In the genomic region with DNA sequence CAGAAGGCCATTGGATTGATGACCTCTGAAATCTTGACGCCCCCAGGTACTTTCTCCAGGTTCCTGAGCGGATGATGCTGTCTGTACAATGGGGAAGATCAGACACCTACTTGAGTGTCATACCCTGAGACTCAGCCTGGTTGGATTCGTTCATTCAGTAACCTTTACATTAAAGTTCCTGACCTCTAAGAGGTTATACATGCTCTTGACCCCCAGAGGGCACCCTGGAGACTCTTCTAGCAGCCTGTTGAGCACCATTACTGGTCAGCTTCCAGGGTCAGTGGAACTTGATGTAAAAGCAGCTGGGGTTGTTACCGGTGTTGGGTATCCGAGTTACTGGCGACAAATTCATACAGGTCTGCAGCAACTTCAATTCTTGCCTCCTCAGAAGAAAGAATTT, we compare ENCODE assay signal across 9 cellular contexts.
A peak's percentile ranks its signal among the peaks of the same experiment; 100 is the strongest.
DNase-seq lines count a peak whose midpoint lies in the region; ATAC-seq, FAIRE-seq and TF ChIP-seq lines count a peak whose summit lies in the region.
"Had no signal": no experiment of that assay in that cellular context is flagged by ENCODE, and none has a peak within 500 bp of the region (broad histone marks: within the 10 kb centered on the region; RNA-seq: fewer than 3 reads in every experiment).

No MANE protein-coding gene starts in this region.

- H3K79me1 ChIP-seq in mesendoderm (ENCODE audit: low read length) = no peaks in the 10 kb centered on the region

- no peak overlapping the region for H3K4me3 Mint-ChIP-seq in activated CD8-positive, alpha-beta T cell treated with anti-CD3 and anti-CD28 coated beads for 36 hours

- H4K20me1 ChIP-seq in Karpas-422 (ENCODE audit: insufficient read depth, low read depth, low read length) = no peaks in the 10 kb centered on the region

- no peak overlapping the region for H3K18ac ChIP-seq in mesendoderm (ENCODE audit: low read length)

- CTCF ChIA-PET in activated CD8-positive, alpha-beta T cell treated with anti-CD3 and anti-CD28 coated beads for 36 hours (lab: Charles Lee) = interaction anchor here (0.9 to 2.0 kb wide), 3 partner anchors 8 to 32 kb away, joined by 3 to 6 read pairs (median 3); no protein-coding TSS in a partner anchor

- no peak overlapping the region for H3K27ac Mint-ChIP-seq in activated CD8-positive, alpha-beta T cell treated with anti-CD3 and anti-CD28 coated beads for 36 hours

- ATAC-seq in activated CD8-positive, alpha-beta T cell treated with anti-CD3 and anti-CD28 coated beads for 36 hours = peak; percentile 77

- no peak overlapping the region for H3K4ac ChIP-seq in mesendoderm (ENCODE audit: low read depth, low read length)

- no peaks in the 10 kb centered on the region for H3K36me3 Mint-ChIP-seq in activated CD8-positive, alpha-beta T cell treated with anti-CD3 and anti-CD28 coated beads for 36 hours (ENCODE audit: low read depth)

- POLR2A ChIA-PET in activated CD8-positive, alpha-beta T cell treated with anti-CD3 and anti-CD28 coated beads for 36 hours (lab: Charles Lee) = no interaction called here

- H3K9ac ChIP-seq in Karpas-422 (ENCODE audit: low read length) (no peak overlapping the region), mesendoderm (ENCODE audit: low read length) (no peak overlapping the region)

- peaks cover 31% of the 10 kb centered on the region for H3K27me3 Mint-ChIP-seq in activated CD8-positive, alpha-beta T cell treated with anti-CD3 and anti-CD28 coated beads for 36 hours

- WGBS in mesendoderm (ENCODE audit: extremely low coverage, insufficient coverage, low lambda C conversion rate) = no CpG with 5 or more reads among the region's 6 CpGs

- H2BK15ac ChIP-seq in mesendoderm (replicated peaks; ENCODE audit: low read depth) = no peak overlapping the region

- intact Hi-C loops in activated CD8-positive, alpha-beta T cell treated with anti-CD3 and anti-CD28 coated beads for 36 hours (cut with micrococcal nuclease) = no loop called here

- no peak overlapping the region for H2AFZ ChIP-seq in Karpas-422 (ENCODE audit: low read length)

- no peak overlapping the region for H2AK5ac ChIP-seq in mesendoderm (ENCODE audit: low read length)

- H3K9me2 ChIP-seq in Karpas-422 (replicated peaks; ENCODE audit: insufficient read depth, low read length) = no peaks in the 10 kb centered on the region

- DNase-seq in CD1c-positive myeloid dendritic cell (ENCODE audit: extremely low spot score) (peak; percentile 30), GM18507 (ENCODE audit: extremely low spot score, insufficient read length, low read depth) (peak; percentile 23), Karpas-422 (peak; percentile 80), mesendoderm (peak; percentile 80), NCI-H524 treated with DMSO at 0.1 percent for 48 hours (lab: John Stamatoyannopoulos, UW) (no peak), GF-D8 (lab: John Stamatoyannopoulos, UW) (no peak)
- DNase-seq in activated CD8-positive, alpha-beta T cell treated with anti-CD3 and anti-CD28 coated beads for 36 hours = peak; percentile 52
- DNase-seq in effector CD4-positive, alpha-beta T cell = no peak

- no peaks in the 10 kb centered on the region for H3K9me3 ChIP-seq in Karpas-422 (ENCODE audit: low read length)
- H3K9me3 ChIP-seq: Peyer's patch had no signal

- H3K4me3 ChIP-seq in Karpas-422 (ENCODE audit: low read length) (no peak overlapping the region), mesendoderm (ENCODE audit: low read length) (no peak overlapping the region)
- H3K4me3 ChIP-seq: Peyer's patch had no signal

- no peaks in the 10 kb centered on the region for H3K9me3 Mint-ChIP-seq in activated CD8-positive, alpha-beta T cell treated with anti-CD3 and anti-CD28 coated beads for 36 hours

- H3K27me3 ChIP-seq in Karpas-422 (ENCODE audit: low read length) (no peaks in the 10 kb centered on the region), mesendoderm (ENCODE audit: insufficient read depth, low read length, poor library complexity) (no peaks in the 10 kb centered on the region)
- H3K27me3 ChIP-seq: Peyer's patch had no signal

- H4K8ac ChIP-seq in mesendoderm (ENCODE audit: low read depth, low read length) = no peak overlapping the region

- H4K5ac ChIP-seq in mesendoderm (ENCODE audit: low read length) = no peak overlapping the region

- peak; percentile 52 for FAIRE-seq in GM18507 (lab: Jason Lieb, UNC)

- H2BK5ac ChIP-seq in mesendoderm (ENCODE audit: low read length) = no peak overlapping the region

- H3K23ac ChIP-seq in mesendoderm (ENCODE audit: low read length) = no peak overlapping the region

- H3K36me3 ChIP-seq in Karpas-422 (ENCODE audit: insufficient read depth, low read length) (no peaks in the 10 kb centered on the region), mesendoderm (ENCODE audit: control insufficient read depth, insufficient read depth, low read length) (no peaks in the 10 kb centered on the region)
- H3K36me3 ChIP-seq: Peyer's patch had no signal

- H3K27ac ChIP-seq in Karpas-422 (ENCODE audit: low read length) = no peak overlapping the region
- H3K27ac ChIP-seq in mesendoderm (ENCODE audit: low read depth, low read length) = no peak overlapping the region
- H3K27ac ChIP-seq: Peyer's patch had no signal

- TF ChIP-seq CTCF in activated CD8-positive, alpha-beta T cell treated with anti-CD3 and anti-CD28 coated beads for 36 hours (IDR thresholded peaks at IDR 0.05) = peak; percentile 46

- H3K4me1 ChIP-seq in Karpas-422 (ENCODE audit: low read length) = no peaks in the 10 kb centered on the region
- H3K4me1 ChIP-seq in mesendoderm (ENCODE audit: control insufficient read depth, low read depth, low read length) = no peaks in the 10 kb centered on the region
- H3K4me1 ChIP-seq: Peyer's patch had no signal

- H3K79me2 ChIP-seq in Karpas-422 (ENCODE audit: low read length) = no peaks in the 10 kb centered on the region
- no peaks in the 10 kb centered on the region for H3K79me2 ChIP-seq in mesendoderm (ENCODE audit: control insufficient read depth, insufficient read depth, low read length)

- H3K56ac ChIP-seq in mesendoderm (ENCODE audit: low read length) = no peak overlapping the region

- H2BK120ac ChIP-seq in mesendoderm (ENCODE audit: low read depth, low read length) = no peak overlapping the region

- H3K4me2 ChIP-seq in Karpas-422 (ENCODE audit: low read depth, low read length, poor library complexity, severe bottlenecking) (no peak overlapping the region), mesendoderm (ENCODE audit: low read length) (no peak overlapping the region)

- H3K4me1 Mint-ChIP-seq in activated CD8-positive, alpha-beta T cell treated with anti-CD3 and anti-CD28 coated beads for 36 hours (ENCODE audit: low read depth) = peaks cover 2% of the 10 kb centered on the region

Comparison
In these comparisons a context has a peak if more than half of its experiments do, and no peak if none do; other contexts are left out.
1. DNase-seq: peak in CD1c-positive myeloid dendritic cell (single experiment), GM18507 (single experiment), Karpas-422 (single experiment), activated CD8-positive, alpha-beta T cell treated with anti-CD3 and anti-CD28 coated beads for 36 hours (single experiment) and mesendoderm (single experiment); none in effector CD4-positive, alpha-beta T cell (single experiment), NCI-H524 treated with DMSO at 0.1 percent for 48 hours (single experiment) and GF-D8 (single experiment).